Comparison of ENCODE assay signal across 8 cellular contexts in genomic region chr16:77807-78443, GRCh38. TPM values are rescaled to one million over a fixed set of nuclear protein-coding genes. Genes with fewer than 3 reads are reported as not detected.
DNase-seq lines count a peak whose midpoint lies in the region; ATAC-seq and TF ChIP-seq lines count a peak whose summit lies in the region.

Gene MPG (plus strand): TSS chr16:78225. CDS start chr16:78310, 85 bp downstream.

- peak within 1 kb of the TSS; percentile 55 for H3K4me3 ChIP-seq in mesodermal cell (ENCODE audit: extremely low read depth, insufficient read depth, low read length, poor library complexity, severe bottlenecking)

- peaks cover 19% of the 10 kb centered on the region for H3K27me3 Mint-ChIP-seq in activated CD8-positive, alpha-beta memory T cell treated with anti-CD3 and anti-CD28 coated beads, Interleukin-2, amount 10 ng/mL, durations not matched to agents 7 days and 5 days

- H3K9me3 ChIP-seq in mesodermal cell (ENCODE audit: control insufficient read depth, low read length), result no peaks in the 10 kb centered on the region

- DNase-seq in AG08396 (ENCODE audit: low spot score), result peak; percentile 98
- peak; percentile 75 for DNase-seq in NOMO-1 treated with dmso at 0.1 percent for 144 hours (lab: John Stamatoyannopoulos, UW; ENCODE audit: unreplicated experiment)
- DNase-seq in activated CD8-positive, alpha-beta memory T cell treated with anti-CD3 and anti-CD28 coated beads, Interleukin-2, amount 10 ng/mL, durations not matched to agents 7 days and 5 days, result peak; percentile 88
- DNase-seq in stimulated activated CD8-positive, alpha-beta memory T cell treated with anti-CD3 and anti-CD28 coated beads, Interleukin-15, amount 100 ng/mL, for 4 hours (ENCODE audit: low read depth in 2 of 2), result peak; percentile 64 to 69

- peaks cover 18% of the 10 kb centered on the region for H3K36me3 ChIP-seq in mesodermal cell (ENCODE audit: control insufficient read depth, insufficient read depth, low read length)

- H3K4me3 Mint-ChIP-seq in activated CD8-positive, alpha-beta memory T cell treated with anti-CD3 and anti-CD28 coated beads, Interleukin-2, amount 10 ng/mL, durations not matched to agents 7 days and 5 days, result peak within 1 kb of the TSS; percentile 86

- peaks cover 50% of the 10 kb centered on the region for H3K4me1 ChIP-seq in mesodermal cell (ENCODE audit: control insufficient read depth, insufficient read depth, low read length, poor library complexity, severe bottlenecking)

- 0% methylated on average over 47 to 55 of the region's 83 CpGs for WGBS in mesodermal cell (ENCODE audit: insufficient coverage in 2 of 2), 2 experiments

- H3K9me3 Mint-ChIP-seq in activated CD8-positive, alpha-beta memory T cell treated with anti-CD3 and anti-CD28 coated beads, Interleukin-2, amount 10 ng/mL, durations not matched to agents 7 days and 5 days (ENCODE audit: low read depth), result no peaks in the 10 kb centered on the region

- peak within 1 kb of the TSS; percentile 89 for H3K27ac ChIP-seq in mesodermal cell (ENCODE audit: low read depth, low read length, severe bottlenecking)

- CTCF ChIA-PET in activated CD8-positive, alpha-beta memory T cell treated with anti-CD3 and anti-CD28 coated beads, Interleukin-2, amount 10 ng/mL, durations not matched to agents 7 days and 5 days (lab: Charles Lee), result interaction anchor here (1.4 to 6.7 kb wide), 4 partner anchors 13 to 284 kb away, joined by 3 to 78 read pairs (median 18); partner anchors contain the start of gene FAM234A

- H3K36me3 Mint-ChIP-seq in activated CD8-positive, alpha-beta memory T cell treated with anti-CD3 and anti-CD28 coated beads, Interleukin-2, amount 10 ng/mL, durations not matched to agents 7 days and 5 days, result peaks cover 3% of the 10 kb centered on the region

- ATAC-seq in HG03342 (IDR thresholded peaks at IDR 0.05; ENCODE audit: unreplicated experiment), result peak; percentile 54
- peak; percentile 85 for ATAC-seq in activated CD8-positive, alpha-beta memory T cell treated with anti-CD3 and anti-CD28 coated beads, Interleukin-2, amount 10 ng/mL, durations not matched to agents 7 days and 5 days

- H3K4me1 Mint-ChIP-seq in activated CD8-positive, alpha-beta memory T cell treated with anti-CD3 and anti-CD28 coated beads, Interleukin-2, amount 10 ng/mL, durations not matched to agents 7 days and 5 days, result peaks cover 28% of the 10 kb centered on the region

- in situ Hi-C loops in GM18951 (cut with MboI; ENCODE audit: low sequenced_read_pairs, unreplicated experiment), result no loop called here
- in situ Hi-C loops in endometrial microvascular endothelial cells (cut with HindIII; ENCODE audit: inconsistent ontology term, low pct_unique_long_range_greater_than_20kb, low sequenced_read_pairs), result no loop called here

- H3K27ac Mint-ChIP-seq in activated CD8-positive, alpha-beta memory T cell treated with anti-CD3 and anti-CD28 coated beads, Interleukin-2, amount 10 ng/mL, durations not matched to agents 7 days and 5 days, result peak within 1 kb of the TSS; percentile 86

- TF ChIP-seq POLR2A in GM18951 (IDR thresholded peaks at IDR 0.05; ENCODE audit: extremely low read depth, insufficient read depth, insufficient read length), result peak; percentile 94

RNA-seq across cellular contexts. Expression of gene MPG, which starts in this region (rescaled TPM):
- total RNA-seq in activated CD8-positive, alpha-beta memory T cell treated with anti-CD3 and anti-CD28 coated beads, Interleukin-2, amount 10 ng/mL, durations not matched to agents 7 days and 5 days, result 10 to 100 TPM; 60.2 to 60.6 TPM
- 160 TPM for total RNA-seq in endometrial microvascular endothelial cells (ENCODE audit: inconsistent ontology term)
- polyA plus RNA-seq in mesodermal cell (2013, experiment 1 of 2), result 85.2 TPM
- 74.3 TPM for polyA plus RNA-seq in mesodermal cell (2013, experiment 2 of 2)

Comparison
In these comparisons a context has a peak if more than half of its experiments do, and no peak if none do; other contexts are left out.
1. Peak in every context shown above with its lines: DNase-seq, ATAC-seq, H3K4me3 ChIP-seq and H3K27ac ChIP-seq.